Comparison of ENCODE assay signal across 2 cellular contexts in genomic region chr12:76216585-76217472, GRCh38.
TF ChIP-seq lines count a peak whose summit lies in the region.

No MANE protein-coding gene starts in this region.

TF ChIP-seq in SK-N-SH, 30 proteins besides CTCF, POLR2A, EP300 and RAD21 (continued from another document):
- TF ChIP-seq PBX3 (IDR thresholded peaks at IDR 0.05): no peak
- no peak for TF ChIP-seq GATA2 (CRISPR knock-in tag; IDR thresholded peaks at IDR 0.05)
TF ChIP-seq in SK-N-SH: peak in this region for 0.

TF ChIP-seq in SK-N-SH treated with all-trans-retinoic acid at 6 μM for 48 hours, 23 proteins besides CTCF, POLR2A, EP300 and RAD21 (continued from another document):
- TF ChIP-seq PATZ1 (CRISPR knock-in tag; IDR thresholded peaks at IDR 0.05; ENCODE audit: borderline replicate concordance) (no peak), RARB (CRISPR knock-in tag; IDR thresholded peaks at IDR 0.05) (no peak), TSHZ2 (CRISPR knock-in tag; IDR thresholded peaks at IDR 0.05) (no peak)
TF ChIP-seq in SK-N-SH treated with all-trans-retinoic acid at 6 μM for 48 hours: peak in this region for 0.
